Comparison of ENCODE assay signal across 11 cellular contexts in the genomic region with DNA sequence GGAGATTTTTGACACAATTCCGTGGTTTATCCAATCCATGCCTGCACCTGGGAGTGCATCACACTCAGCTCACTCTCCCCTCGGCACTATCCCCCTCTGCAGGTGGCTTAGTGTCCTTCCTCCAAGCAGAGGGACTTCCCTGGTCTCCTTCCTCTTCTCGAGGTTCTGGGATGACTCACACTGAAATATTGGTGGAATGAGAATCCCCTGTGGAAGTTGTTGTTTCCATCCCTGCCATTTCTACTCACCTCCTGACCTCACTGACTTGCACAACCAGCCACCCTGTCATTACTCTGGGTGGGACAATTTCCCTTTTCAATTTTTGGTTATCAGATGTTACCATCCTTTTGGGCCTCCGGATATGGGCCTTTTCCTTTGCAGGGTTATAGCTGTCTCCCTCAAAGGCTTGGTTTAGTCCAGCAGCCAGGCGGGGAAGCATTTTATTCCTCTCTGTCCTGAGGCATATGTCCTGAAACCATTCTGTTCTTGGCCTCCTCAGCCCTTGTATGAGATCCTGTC. TPM values are rescaled to one million over a fixed set of nuclear protein-coding genes. Genes with fewer than 3 reads are reported as not detected.
DNase-seq lines count a peak whose midpoint lies in the region; ATAC-seq and TF ChIP-seq lines count a peak whose summit lies in the region.
"Had no signal": no experiment of that assay in that cellular context is flagged by ENCODE, and none has a peak within 500 bp of the region (broad histone marks: within the 10 kb centered on the region; RNA-seq: fewer than 3 reads in every experiment).

No MANE protein-coding gene starts in this region.

- no peaks in the 10 kb centered on the region; the same call in 2 of the 3 replicates for H3K9me3 Mint-ChIP-seq in GM23338
- no peaks in the 10 kb centered on the region for H3K9me3 Mint-ChIP-seq in activated T-helper 2 cell treated with anti-CD3 and anti-CD28 coated beads, Interferon-gamma antibody, Interleukin-2, Interleukin-4, amounts not matched to agents 10 μg/mL and 5 μg/mL and 100 μg/mL, durations not matched to agents 14 hours and 24 hours and 36 hours

- peaks cover 10% of the 10 kb centered on the region for H3K9me2 ChIP-seq in GM23338 (ENCODE audit: insufficient read depth)

- peaks cover 2% of the 10 kb centered on the region for H3K27me3 Mint-ChIP-seq in GM23338 (ENCODE audit: insufficient read depth, low read depth, poor library complexity)
- no peaks in the 10 kb centered on the region for H3K27me3 Mint-ChIP-seq in activated T-helper 2 cell treated with anti-CD3 and anti-CD28 coated beads, Interferon-gamma antibody, Interleukin-2, Interleukin-4, amounts not matched to agents 10 μg/mL and 5 μg/mL and 100 μg/mL, durations not matched to agents 14 hours and 24 hours and 36 hours (ENCODE audit: low read depth)
- H3K27me3 Mint-ChIP-seq: type B pancreatic cell had no signal

- H3K4me1 Mint-ChIP-seq in GM23338 = peaks cover 4% of the 10 kb centered on the region; the same call in 1 of the 3 replicates
- no peaks in the 10 kb centered on the region for H3K4me1 Mint-ChIP-seq in activated T-helper 2 cell treated with anti-CD3 and anti-CD28 coated beads, Interferon-gamma antibody, Interleukin-2, Interleukin-4, amounts not matched to agents 10 μg/mL and 5 μg/mL and 100 μg/mL, durations not matched to agents 14 hours and 24 hours and 36 hours (ENCODE audit: low read depth)

- no peaks in the 10 kb centered on the region for H3K4me1 ChIP-seq in GM23338 (ENCODE audit: insufficient read depth)

- intact Hi-C loops in sciatic nerve (cut with DNase I) = no loop called here
- intact Hi-C loops in activated T-helper 2 cell treated with anti-CD3 and anti-CD28 coated beads, Interferon-gamma antibody, Interleukin-2, Interleukin-4, amounts not matched to agents 10 μg/mL and 5 μg/mL and 100 μg/mL, durations not matched to agents 14 hours and 24 hours and 36 hours (cut with micrococcal nuclease) = no loop called here

- H3K79me2 ChIP-seq in GM23338 (replicated peaks; ENCODE audit: insufficient read depth) = no peaks in the 10 kb centered on the region

- no peak overlapping the region for H3K4me2 ChIP-seq in GM23338

- TF ChIP-seq CTCF in GM23338 (conservative IDR thresholded peaks at IDR 0.05; ENCODE audit: low read depth in 2 of 2) = peak in 1 of 2 experiments; percentile 58; a peak in 2 of 4 replicates

- H3F3A ChIP-seq in GM23338 (replicated peaks; ENCODE audit: low read depth) = no peaks in the 10 kb centered on the region

- H3K4me3 ChIP-seq in GM23338 = no peak overlapping the region

- no peaks in the 10 kb centered on the region for H3K27me3 ChIP-seq in GM23338 (ENCODE audit: insufficient read depth)

- H4K20me1 ChIP-seq in GM23338 (replicated peaks; ENCODE audit: insufficient read depth) = no peaks in the 10 kb centered on the region

- no peak overlapping the region for H3K4me3 Mint-ChIP-seq in GM23338
- no peak overlapping the region for H3K4me3 Mint-ChIP-seq in activated T-helper 2 cell treated with anti-CD3 and anti-CD28 coated beads, Interferon-gamma antibody, Interleukin-2, Interleukin-4, amounts not matched to agents 10 μg/mL and 5 μg/mL and 100 μg/mL, durations not matched to agents 14 hours and 24 hours and 36 hours (ENCODE audit: low read depth)
- H3K4me3 Mint-ChIP-seq: type B pancreatic cell had no signal

- DNase-seq in GM23338 (ENCODE audit: low spot score) = peak; percentile 26
- DNase-seq in UCSD-AML1 (lab: John Stamatoyannopoulos, UW; ENCODE audit: unreplicated experiment) = peak; percentile 27
- DNase-seq in glomerular visceral epithelial cell (ENCODE audit: extremely low spot score) = peak; percentile 84
- no peak for DNase-seq in sciatic nerve (ENCODE audit: low spot score)
- DNase-seq in NCI-H2107 treated with DMSO at 0.1 percent for 48 hours (lab: John Stamatoyannopoulos, UW; ENCODE audit: unreplicated experiment) = no peak
- DNase-seq in activated T-helper 2 cell treated with anti-CD3 and anti-CD28 coated beads, Interferon-gamma antibody, Interleukin-2, Interleukin-4, amounts not matched to agents 10 μg/mL and 5 μg/mL and 100 μg/mL, durations not matched to agents 14 hours and 24 hours and 36 hours (ENCODE audit: low spot score) = no peak
- DNase-seq: NCI-H1436 treated with DMSO at 0.1 percent for 48 hours; stimulated activated CD4-positive, alpha-beta T cell treated with anti-CD3 and anti-CD28 coated beads, Interleukin-2, amount 100 ng/mL, for 48 hours had no signal

- H2AFZ ChIP-seq in GM23338 = no peak overlapping the region

- H3K27ac Mint-ChIP-seq in GM23338 = no peak overlapping the region
- H3K27ac Mint-ChIP-seq in activated T-helper 2 cell treated with anti-CD3 and anti-CD28 coated beads, Interferon-gamma antibody, Interleukin-2, Interleukin-4, amounts not matched to agents 10 μg/mL and 5 μg/mL and 100 μg/mL, durations not matched to agents 14 hours and 24 hours and 36 hours = no peak overlapping the region
- H3K27ac Mint-ChIP-seq: type B pancreatic cell had no signal

- ATAC-seq in GM23338 (peak; percentile 77), sciatic nerve (peak; percentile 85), GM21576 (IDR thresholded peaks at IDR 0.05; ENCODE audit: unreplicated experiment) (no peak), HG03460 (IDR thresholded peaks at IDR 0.05; ENCODE audit: unreplicated experiment) (no peak)

- H3K36me3 Mint-ChIP-seq in GM23338 (ENCODE audit: low read depth) = no peaks in the 10 kb centered on the region; the same call in 2 of the 3 replicates
- no peaks in the 10 kb centered on the region for H3K36me3 Mint-ChIP-seq in activated T-helper 2 cell treated with anti-CD3 and anti-CD28 coated beads, Interferon-gamma antibody, Interleukin-2, Interleukin-4, amounts not matched to agents 10 μg/mL and 5 μg/mL and 100 μg/mL, durations not matched to agents 14 hours and 24 hours and 36 hours (ENCODE audit: low read depth)
- H3K36me3 Mint-ChIP-seq: type B pancreatic cell had no signal

- no peaks in the 10 kb centered on the region for H3K36me3 ChIP-seq in GM23338 (ENCODE audit: insufficient read depth)

- no peak overlapping the region for H3K27ac ChIP-seq in GM23338 (ENCODE audit: low read depth)

TF ChIP-seq in GM23338, 12 proteins besides CTCF, POLR2A, EP300 and RAD21 (continues in another document):
- TF ChIP-seq POLR2AphosphoS5 (IDR thresholded peaks at IDR 0.05; ENCODE audit: low read depth) (no peak), NANOG (IDR thresholded peaks at IDR 0.05; ENCODE audit: borderline replicate concordance) (no peak), EZH2 (IDR thresholded peaks at IDR 0.05; ENCODE audit: low read depth, unreplicated experiment) (no peak), STAT1 (IDR thresholded peaks at IDR 0.05; ENCODE audit: unreplicated experiment) (no peak), JUNB (IDR thresholded peaks at IDR 0.05; ENCODE audit: unreplicated experiment) (no peak), ZNF114 (CRISPR knock-in tag; IDR thresholded peaks at IDR 0.05) (no peak)
- TF ChIP-seq, protein P1, sequence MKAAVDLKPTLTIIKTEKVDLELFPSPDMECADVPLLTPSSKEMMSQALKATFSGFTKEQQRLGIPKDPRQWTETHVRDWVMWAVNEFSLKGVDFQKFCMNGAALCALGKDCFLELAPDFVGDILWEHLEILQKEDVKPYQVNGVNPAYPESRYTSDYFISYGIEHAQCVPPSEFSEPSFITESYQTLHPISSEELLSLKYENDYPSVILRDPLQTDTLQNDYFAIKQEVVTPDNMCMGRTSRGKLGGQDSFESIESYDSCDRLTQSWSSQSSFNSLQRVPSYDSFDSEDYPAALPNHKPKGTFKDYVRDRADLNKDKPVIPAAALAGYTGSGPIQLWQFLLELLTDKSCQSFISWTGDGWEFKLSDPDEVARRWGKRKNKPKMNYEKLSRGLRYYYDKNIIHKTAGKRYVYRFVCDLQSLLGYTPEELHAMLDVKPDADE (IDR thresholded peaks at IDR 0.05) = no peak
- TF ChIP-seq, protein P2, sequence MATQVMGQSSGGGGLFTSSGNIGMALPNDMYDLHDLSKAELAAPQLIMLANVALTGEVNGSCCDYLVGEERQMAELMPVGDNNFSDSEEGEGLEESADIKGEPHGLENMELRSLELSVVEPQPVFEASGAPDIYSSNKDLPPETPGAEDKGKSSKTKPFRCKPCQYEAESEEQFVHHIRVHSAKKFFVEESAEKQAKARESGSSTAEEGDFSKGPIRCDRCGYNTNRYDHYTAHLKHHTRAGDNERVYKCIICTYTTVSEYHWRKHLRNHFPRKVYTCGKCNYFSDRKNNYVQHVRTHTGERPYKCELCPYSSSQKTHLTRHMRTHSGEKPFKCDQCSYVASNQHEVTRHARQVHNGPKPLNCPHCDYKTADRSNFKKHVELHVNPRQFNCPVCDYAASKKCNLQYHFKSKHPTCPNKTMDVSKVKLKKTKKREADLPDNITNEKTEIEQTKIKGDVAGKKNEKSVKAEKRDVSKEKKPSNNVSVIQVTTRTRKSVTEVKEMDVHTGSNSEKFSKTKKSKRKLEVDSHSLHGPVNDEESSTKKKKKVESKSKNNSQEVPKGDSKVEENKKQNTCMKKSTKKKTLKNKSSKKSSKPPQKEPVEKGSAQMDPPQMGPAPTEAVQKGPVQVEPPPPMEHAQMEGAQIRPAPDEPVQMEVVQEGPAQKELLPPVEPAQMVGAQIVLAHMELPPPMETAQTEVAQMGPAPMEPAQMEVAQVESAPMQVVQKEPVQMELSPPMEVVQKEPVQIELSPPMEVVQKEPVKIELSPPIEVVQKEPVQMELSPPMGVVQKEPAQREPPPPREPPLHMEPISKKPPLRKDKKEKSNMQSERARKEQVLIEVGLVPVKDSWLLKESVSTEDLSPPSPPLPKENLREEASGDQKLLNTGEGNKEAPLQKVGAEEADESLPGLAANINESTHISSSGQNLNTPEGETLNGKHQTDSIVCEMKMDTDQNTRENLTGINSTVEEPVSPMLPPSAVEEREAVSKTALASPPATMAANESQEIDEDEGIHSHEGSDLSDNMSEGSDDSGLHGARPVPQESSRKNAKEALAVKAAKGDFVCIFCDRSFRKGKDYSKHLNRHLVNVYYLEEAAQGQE (IDR thresholded peaks at IDR 0.05; ENCODE audit: unreplicated experiment) = no peak

RNA-seq across cellular contexts. Expression of a gene that starts 59.9 kb away (rescaled TPM):
- total RNA-seq in GM23338 (2014; rRNA removed; shearing (Covaris generic)) = 5.3 and 6.3 TPM in 2 replicates
- polyA plus RNA-seq in GM23338 (2016; fragmentation: Nextera tagmentation; extraction: Ambion mirVana) = 1.6 and 4.3 TPM in 2 replicates
- total RNA-seq in sciatic nerve = 66.5 TPM
- 4.5 and 5.6 TPM in 2 replicates for total RNA-seq in activated T-helper 2 cell treated with anti-CD3 and anti-CD28 coated beads, Interferon-gamma antibody, Interleukin-2, Interleukin-4, amounts not matched to agents 10 μg/mL and 5 μg/mL and 100 μg/mL, durations not matched to agents 14 hours and 24 hours and 36 hours

Comparison
In these comparisons a context has a peak if more than half of its experiments do, and no peak if none do; other contexts are left out.
1. ATAC-seq: peak in GM23338 (single experiment) and sciatic nerve (single experiment); none in GM21576 (single experiment) and HG03460 (single experiment).
2. DNase-seq: peak in GM23338 (single experiment), UCSD-AML1 (single experiment) and glomerular visceral epithelial cell (single experiment); none in sciatic nerve (single experiment), NCI-H2107 treated with DMSO at 0.1 percent for 48 hours (single experiment) and activated T-helper 2 cell treated with anti-CD3 and anti-CD28 coated beads, Interferon-gamma antibody, Interleukin-2, Interleukin-4, amounts not matched to agents 10 μg/mL and 5 μg/mL and 100 μg/mL, durations not matched to agents 14 hours and 24 hours and 36 hours (single experiment).